Comparison of ENCODE assay signal across 1 cellular context in the genomic region with DNA sequence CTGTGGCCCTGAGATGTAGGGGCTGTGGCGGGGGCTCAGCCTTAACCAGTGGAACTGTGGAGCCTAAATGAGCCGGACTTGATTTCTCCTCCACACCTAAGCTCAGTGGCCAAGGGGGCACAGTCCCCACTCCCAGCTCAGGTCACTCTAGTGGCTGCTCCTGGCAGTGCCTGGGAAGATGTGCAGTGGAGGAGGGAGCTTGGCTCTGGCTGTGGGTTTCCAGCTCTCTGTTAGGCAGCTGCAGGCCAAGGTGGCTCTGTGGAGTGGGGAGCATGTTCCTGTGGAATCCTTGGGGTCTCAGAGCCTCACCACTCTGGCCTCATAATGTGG.
TF ChIP-seq lines count a peak whose summit lies in the region.

No MANE protein-coding gene starts in this region.

TF ChIP-seq in A549, 52 proteins besides CTCF, POLR2A, EP300 and RAD21 (continued from another document):
- TF ChIP-seq, protein P1, sequence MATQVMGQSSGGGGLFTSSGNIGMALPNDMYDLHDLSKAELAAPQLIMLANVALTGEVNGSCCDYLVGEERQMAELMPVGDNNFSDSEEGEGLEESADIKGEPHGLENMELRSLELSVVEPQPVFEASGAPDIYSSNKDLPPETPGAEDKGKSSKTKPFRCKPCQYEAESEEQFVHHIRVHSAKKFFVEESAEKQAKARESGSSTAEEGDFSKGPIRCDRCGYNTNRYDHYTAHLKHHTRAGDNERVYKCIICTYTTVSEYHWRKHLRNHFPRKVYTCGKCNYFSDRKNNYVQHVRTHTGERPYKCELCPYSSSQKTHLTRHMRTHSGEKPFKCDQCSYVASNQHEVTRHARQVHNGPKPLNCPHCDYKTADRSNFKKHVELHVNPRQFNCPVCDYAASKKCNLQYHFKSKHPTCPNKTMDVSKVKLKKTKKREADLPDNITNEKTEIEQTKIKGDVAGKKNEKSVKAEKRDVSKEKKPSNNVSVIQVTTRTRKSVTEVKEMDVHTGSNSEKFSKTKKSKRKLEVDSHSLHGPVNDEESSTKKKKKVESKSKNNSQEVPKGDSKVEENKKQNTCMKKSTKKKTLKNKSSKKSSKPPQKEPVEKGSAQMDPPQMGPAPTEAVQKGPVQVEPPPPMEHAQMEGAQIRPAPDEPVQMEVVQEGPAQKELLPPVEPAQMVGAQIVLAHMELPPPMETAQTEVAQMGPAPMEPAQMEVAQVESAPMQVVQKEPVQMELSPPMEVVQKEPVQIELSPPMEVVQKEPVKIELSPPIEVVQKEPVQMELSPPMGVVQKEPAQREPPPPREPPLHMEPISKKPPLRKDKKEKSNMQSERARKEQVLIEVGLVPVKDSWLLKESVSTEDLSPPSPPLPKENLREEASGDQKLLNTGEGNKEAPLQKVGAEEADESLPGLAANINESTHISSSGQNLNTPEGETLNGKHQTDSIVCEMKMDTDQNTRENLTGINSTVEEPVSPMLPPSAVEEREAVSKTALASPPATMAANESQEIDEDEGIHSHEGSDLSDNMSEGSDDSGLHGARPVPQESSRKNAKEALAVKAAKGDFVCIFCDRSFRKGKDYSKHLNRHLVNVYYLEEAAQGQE (IDR thresholded peaks at IDR 0.05) = no peak
- TF ChIP-seq RFX5 (IDR thresholded peaks at IDR 0.05) (no peak), CBX8 (IDR thresholded peaks at IDR 0.05) (no peak), CHD4 (IDR thresholded peaks at IDR 0.05; ENCODE audit: borderline replicate concordance) (no peak), NFE2L2 (conservative IDR thresholded peaks at IDR 0.05; ENCODE audit: low read length) (no peak)
- TF ChIP-seq, protein P2, sequence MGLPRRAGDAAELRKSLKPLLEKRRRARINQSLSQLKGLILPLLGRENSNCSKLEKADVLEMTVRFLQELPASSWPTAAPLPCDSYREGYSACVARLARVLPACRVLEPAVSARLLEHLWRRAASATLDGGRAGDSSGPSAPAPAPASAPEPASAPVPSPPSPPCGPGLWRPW (IDR thresholded peaks at IDR 0.05) = no peak
